ENCODE assay signal across 12 cellular contexts in genomic region chr11:128421577-128421976, GRCh38.
A peak's percentile ranks its signal among the peaks of the same experiment; 100 is the strongest.
DNase-seq lines count a peak whose midpoint lies in the region; ATAC-seq, FAIRE-seq and TF ChIP-seq lines count a peak whose summit lies in the region.
"Had no signal": no experiment of that assay in that cellular context is flagged by ENCODE, and none has a peak within 500 bp of the region (broad histone marks: within the 10 kb centered on the region; RNA-seq: fewer than 3 reads in every experiment).

No MANE protein-coding gene starts in this region.

- H3F3A ChIP-seq in smooth muscle cell (ENCODE audit: low read depth): peaks cover 22% of the 10 kb centered on the region

- peak overlapping the region; percentile 99 for H3K27ac ChIP-seq in smooth muscle cell (ENCODE audit: low read depth)

- H3K36me3 Mint-ChIP-seq in activated naive CD4-positive, alpha-beta T cell treated with anti-CD3 and anti-CD28 coated beads for 36 hours (ENCODE audit: low read depth): no peaks in the 10 kb centered on the region

- CTCF ChIA-PET in activated naive CD4-positive, alpha-beta T cell treated with anti-CD3 and anti-CD28 coated beads for 36 hours (lab: Charles Lee): interaction anchor here (0.9 to 1.6 kb wide), 5 partner anchors 12 to 264 kb away, joined by 3 to 6 read pairs (median 3); no protein-coding TSS in a partner anchor

- no peak for FAIRE-seq in urothelium cell line (lab: Jason Lieb, UNC)

- no peak for TF ChIP-seq CTCF in smooth muscle cell (IDR thresholded peaks at IDR 0.05; ENCODE audit: borderline replicate concordance, insufficient read depth, poor library complexity, severe bottlenecking)

- peak overlapping the region; percentile 96 for H3K9ac ChIP-seq in smooth muscle cell (ENCODE audit: low read depth)

- 17% methylated on average over 3 of the region's 3 CpGs for WGBS in smooth muscle cell (ENCODE audit: low lambda C conversion rate)

- no peaks in the 10 kb centered on the region for H3K9me3 ChIP-seq in smooth muscle cell (replicated peaks; ENCODE audit: low read depth)

- H3K9me3 Mint-ChIP-seq in activated naive CD4-positive, alpha-beta T cell treated with anti-CD3 and anti-CD28 coated beads for 36 hours: no peaks in the 10 kb centered on the region

- no peak overlapping the region for H3K4me3 ChIP-seq in smooth muscle cell

- peak; percentile 42 for DNase-seq in activated naive CD4-positive, alpha-beta T cell treated with anti-CD3 and anti-CD28 coated beads for 36 hours
- no peak for DNase-seq in activated naive CD4-positive, alpha-beta T cell treated with anti-CD3 and anti-CD28 coated beads, Interleukin-2, amount 50 U/mL, for 16 hours
- DNase-seq in RPMI7951 (ENCODE audit: low read depth) (peak; percentile 46), fibroblast of peridontal ligament (ENCODE audit: extremely low read depth) (peak; percentile 66), smooth muscle cell (lab: John Stamatoyannopoulos, UW; ENCODE audit: unreplicated experiment) (no peak), urothelium cell line (ENCODE audit: low spot score) (no peak)
- DNase-seq: cortex of kidney; head of caudate nucleus; stimulated activated CD8-positive, alpha-beta memory T cell treated with anti-CD3 and anti-CD28 coated beads, Interleukin-4, amount 100 ng/mL, for 48 hours had no signal

- no peak overlapping the region for H3K4me3 Mint-ChIP-seq in activated naive CD4-positive, alpha-beta T cell treated with anti-CD3 and anti-CD28 coated beads for 36 hours

- no peaks in the 10 kb centered on the region for H3K27me3 Mint-ChIP-seq in activated naive CD4-positive, alpha-beta T cell treated with anti-CD3 and anti-CD28 coated beads for 36 hours (ENCODE audit: low read depth)
- H3K27me3 Mint-ChIP-seq: B cell had no signal

- H3K4me2 ChIP-seq in smooth muscle cell: peak overlapping the region; percentile 68

- peak overlapping the region; percentile 75 for H3K27ac Mint-ChIP-seq in activated naive CD4-positive, alpha-beta T cell treated with anti-CD3 and anti-CD28 coated beads for 36 hours

- intact Hi-C loops in activated naive CD4-positive, alpha-beta T cell treated with anti-CD3 and anti-CD28 coated beads for 36 hours (cut with micrococcal nuclease): loop anchor here (2.0 kb wide), 1 partner anchor 33 kb away; no protein-coding TSS in a partner anchor

- ATAC-seq in HG02642 (IDR thresholded peaks at IDR 0.05; ENCODE audit: poor library complexity, unreplicated experiment): no peak
- ATAC-seq in GM21737 (IDR thresholded peaks at IDR 0.05; ENCODE audit: unreplicated experiment): no peak

- no peaks in the 10 kb centered on the region for H3K79me2 ChIP-seq in smooth muscle cell (ENCODE audit: low read depth)

- H3K4me1 Mint-ChIP-seq in activated naive CD4-positive, alpha-beta T cell treated with anti-CD3 and anti-CD28 coated beads for 36 hours (ENCODE audit: low read depth): peaks cover 71% of the 10 kb centered on the region

- H4K20me1 ChIP-seq in smooth muscle cell (ENCODE audit: low read depth): no peaks in the 10 kb centered on the region

- H3K27me3 ChIP-seq in smooth muscle cell (ENCODE audit: low read depth): no peaks in the 10 kb centered on the region

- no peak overlapping the region for H2AFZ ChIP-seq in smooth muscle cell (ENCODE audit: low read depth)

- H3K4me1 ChIP-seq in smooth muscle cell (ENCODE audit: low read depth): peaks cover 5% of the 10 kb centered on the region

- H3K36me3 ChIP-seq in smooth muscle cell (ENCODE audit: low read depth): no peaks in the 10 kb centered on the region

Comparison
In these comparisons a context has a peak if more than half of its experiments do, and no peak if none do; other contexts are left out.
1. DNase-seq: peak in activated naive CD4-positive, alpha-beta T cell treated with anti-CD3 and anti-CD28 coated beads for 36 hours (single experiment), RPMI7951 (single experiment) and fibroblast of peridontal ligament (single experiment); none in activated naive CD4-positive, alpha-beta T cell treated with anti-CD3 and anti-CD28 coated beads, Interleukin-2, amount 50 U/mL, for 16 hours (single experiment), smooth muscle cell (single experiment) and urothelium cell line (single experiment).